Comparison of ENCODE assay signal across 12 cellular contexts in genomic region chr2:8535398-8535755, GRCh38.
DNase-seq lines count a peak whose midpoint lies in the region; ATAC-seq and TF ChIP-seq lines count a peak whose summit lies in the region.
"Had no signal": no experiment of that assay in that cellular context is flagged by ENCODE, and none has a peak within 500 bp of the region (broad histone marks: within the 10 kb centered on the region; RNA-seq: fewer than 3 reads in every experiment).

No MANE protein-coding gene starts in this region.

- H3K9me2 ChIP-seq in Karpas-422 (replicated peaks; ENCODE audit: insufficient read depth, low read length) = no peaks in the 10 kb centered on the region

- WGBS in esophagus squamous epithelium, 2 donors = 44 to 73% methylated on average over 7 to 11 of the region's 11 CpGs

- H3K9ac ChIP-seq in BLaER1 treated with 17β-estradiol and CSF1 and Interleukin-3, amounts not matched to agents 10 nM and 100 nM = peak overlapping the region; percentile 70 to 91 (median 86)
- H3K9ac ChIP-seq in Karpas-422 (ENCODE audit: low read length) (no peak overlapping the region), parathyroid adenoma (no peak overlapping the region)

- no peaks in the 10 kb centered on the region for H4K20me1 ChIP-seq in BLaER1 treated with 17β-estradiol and CSF1 and Interleukin-3, amounts not matched to agents 10 nM and 100 nM
- H4K20me1 ChIP-seq in Karpas-422 (ENCODE audit: insufficient read depth, low read depth, low read length) = no peaks in the 10 kb centered on the region

- intact Hi-C loops in esophagus squamous epithelium (cut with DNase I) = no loop called here

- DNase-seq in Karpas-422 (no peak), esophagus squamous epithelium (lab: John Stamatoyannopoulos, UW) (no peak), superior temporal gyrus (ENCODE audit: extremely low spot score) (no peak), NCI-H2081 (lab: John Stamatoyannopoulos, UW) (no peak), germinal center (ENCODE audit: low spot score) (no peak)
- DNase-seq: dermis blood vessel endothelial cell, mammary epithelial cell, NCI-H2029 had no signal

- H3K27ac ChIP-seq in BLaER1 treated with 17β-estradiol and CSF1 and Interleukin-3, amounts not matched to agents 10 nM and 100 nM = peak overlapping the region; percentile 73 to 99 (median 98)
- H3K27ac ChIP-seq in Karpas-422 (ENCODE audit: low read length) = no peak overlapping the region
- H3K27ac ChIP-seq in esophagus squamous epithelium = peak overlapping the region; percentile 52 to 84 (median 66)
- peak overlapping the region; percentile 100 for H3K27ac ChIP-seq in parathyroid adenoma

- peaks cover 23 to 31% (median 29%) of the 10 kb centered on the region in 11 experiments for H3K9me3 ChIP-seq in BLaER1 treated with 17β-estradiol and CSF1 and Interleukin-3, amounts not matched to agents 10 nM and 100 nM (replicated peaks in 1 of 11)
- H3K9me3 ChIP-seq in Karpas-422 (ENCODE audit: low read length) (peaks cover 4% of the 10 kb centered on the region), esophagus squamous epithelium (peaks cover 0 to 11% (median 9%) of the 10 kb centered on the region in 3 donors), parathyroid adenoma (ENCODE audit: control insufficient read depth, low read length) (no peaks in the 10 kb centered on the region)
- H3K9me3 ChIP-seq: gastrocnemius medialis had no signal

- no peak for ATAC-seq in HG02759 (IDR thresholded peaks at IDR 0.05; ENCODE audit: unreplicated experiment)

- peaks cover 75 to 83% (median 78%) of the 10 kb centered on the region in 10 experiments for H3K4me1 ChIP-seq in BLaER1 treated with 17β-estradiol and CSF1 and Interleukin-3, amounts not matched to agents 10 nM and 100 nM
- peaks cover 28% of the 10 kb centered on the region for H3K4me1 ChIP-seq in Karpas-422 (ENCODE audit: low read length)
- H3K4me1 ChIP-seq in esophagus squamous epithelium = peaks cover 39 to 65% (median 53%) of the 10 kb centered on the region in 3 donors
- peaks cover 91% of the 10 kb centered on the region for H3K4me1 ChIP-seq in parathyroid adenoma

- H3K4me2 ChIP-seq in BLaER1 treated with 17β-estradiol and CSF1 and Interleukin-3, amounts not matched to agents 10 nM and 100 nM = peak overlapping the region; percentile 84 to 97 (median 93)
- H3K4me2 ChIP-seq in Karpas-422 (ENCODE audit: low read depth, low read length, poor library complexity, severe bottlenecking) (peak overlapping the region; percentile 20), parathyroid adenoma (ENCODE audit: low read length) (peak overlapping the region; percentile 73)

- TF ChIP-seq POLR2A in esophagus squamous epithelium (IDR thresholded peaks at IDR 0.05) = no peak

- H3K79me2 ChIP-seq in Karpas-422 (ENCODE audit: low read length) (no peaks in the 10 kb centered on the region), parathyroid adenoma (peaks cover 12% of the 10 kb centered on the region)

- no peaks in the 10 kb centered on the region for H3K27me3 ChIP-seq in BLaER1 treated with 17β-estradiol and CSF1 and Interleukin-3, amounts not matched to agents 10 nM and 100 nM
- H3K27me3 ChIP-seq in Karpas-422 (ENCODE audit: low read length) = no peaks in the 10 kb centered on the region
- H3K27me3 ChIP-seq in esophagus squamous epithelium = no peaks in the 10 kb centered on the region
- no peaks in the 10 kb centered on the region for H3K27me3 ChIP-seq in parathyroid adenoma (ENCODE audit: control insufficient read depth, insufficient read depth, low read length)
- H3K27me3 ChIP-seq: gastrocnemius medialis had no signal

- peak overlapping the region in 8 of 10 experiments; percentile 5 to 56 (median 38); a peak in 12 of 20 replicates for H3K4me3 ChIP-seq in BLaER1 treated with 17β-estradiol and CSF1 and Interleukin-3, amounts not matched to agents 10 nM and 100 nM
- H3K4me3 ChIP-seq in Karpas-422 (ENCODE audit: low read length) (no peak overlapping the region), esophagus squamous epithelium (no peak overlapping the region), parathyroid adenoma (ENCODE audit: low read depth, low read length) (peak overlapping the region; percentile 27)
- H3K4me3 ChIP-seq: gastrocnemius medialis had no signal

- H3K36me3 ChIP-seq in BLaER1 treated with 17β-estradiol and CSF1 and Interleukin-3, amounts not matched to agents 10 nM and 100 nM = peaks cover 0 to 4% (median 0%) of the 10 kb centered on the region in 11 experiments; a peak in 3 of 22 replicates
- peaks cover 3% of the 10 kb centered on the region; the same call in 1 of the 2 replicates for H3K36me3 ChIP-seq in Karpas-422 (ENCODE audit: insufficient read depth, low read length)
- no peaks in the 10 kb centered on the region for H3K36me3 ChIP-seq in esophagus squamous epithelium
- no peaks in the 10 kb centered on the region for H3K36me3 ChIP-seq in parathyroid adenoma (ENCODE audit: control insufficient read depth, insufficient read depth, low read length)
- H3K36me3 ChIP-seq: gastrocnemius medialis had no signal

- TF ChIP-seq CTCF in esophagus squamous epithelium (IDR thresholded peaks at IDR 0.05) (no peak), parathyroid adenoma (IDR thresholded peaks at IDR 0.05) (no peak)

- H2AFZ ChIP-seq in Karpas-422 (ENCODE audit: low read length) (no peak overlapping the region), parathyroid adenoma (no peak overlapping the region)

Comparison
In these comparisons a context has a peak if more than half of its experiments do, and no peak if none do; other contexts are left out.
1. H3K4me2 ChIP-seq: peak in every context shown above with its lines; median percentile 93 in BLaER1 treated with 17β-estradiol and CSF1 and Interleukin-3, amounts not matched to agents 10 nM and 100 nM; 73 in parathyroid adenoma; 20 in Karpas-422.
2. H3K4me3 ChIP-seq: peak in BLaER1 treated with 17β-estradiol and CSF1 and Interleukin-3, amounts not matched to agents 10 nM and 100 nM (8 of 10) and parathyroid adenoma (single experiment); none in Karpas-422 (single experiment) and esophagus squamous epithelium (0 of 4).
3. H3K9ac ChIP-seq: peak in BLaER1 treated with 17β-estradiol and CSF1 and Interleukin-3, amounts not matched to agents 10 nM and 100 nM (11 of 11); none in Karpas-422 (single experiment) and parathyroid adenoma (single experiment).